ENCODE assay signal across 17 cellular contexts in genomic region chr3:13399603-13400002, GRCh38. TPM values are rescaled to one million over a fixed set of nuclear protein-coding genes. Genes with fewer than 3 reads are reported as not detected.
DNase-seq lines count a peak whose midpoint lies in the region; ATAC-seq and TF ChIP-seq lines count a peak whose summit lies in the region.
"Had no signal": no experiment of that assay in that cellular context is flagged by ENCODE, and none has a peak within 500 bp of the region (broad histone marks: within the 10 kb centered on the region; RNA-seq: fewer than 3 reads in every experiment).

No MANE protein-coding gene starts in this region.

- intact Hi-C loops in Right ventricle myocardium inferior (cut with DNase I) (no loop called here), left ventricle myocardium inferior (cut with micrococcal nuclease) (no loop called here), spleen (cut with DNase I; ENCODE audit: low total_unique reads) (loop anchor here (10.0 kb wide), 1 partner anchor 45 kb away; no protein-coding TSS in a partner anchor)

- no peak overlapping the region for H2AFZ ChIP-seq in GM23338

- H3K9me3 ChIP-seq in left ventricle myocardium inferior (replicated peaks) (peaks cover 7% of the 10 kb centered on the region), spleen (peaks cover 0 to 10% (median 6%) of the 10 kb centered on the region in 8 donors)

- H3K79me2 ChIP-seq in GM23338 (replicated peaks; ENCODE audit: insufficient read depth): peaks cover 34% of the 10 kb centered on the region

- H3K4me1 ChIP-seq in left ventricle myocardium inferior (no peaks in the 10 kb centered on the region), GM23338 (ENCODE audit: insufficient read depth) (0 out of 2 replicates have a peak, but pooled peaks cover 5% of the 10 kb centered on the region), spleen (peaks cover 0 to 24% (median 4%) of the 10 kb centered on the region in 6 donors)

- H3K27me3 ChIP-seq in left ventricle myocardium inferior (ENCODE audit: low read depth) (no peaks in the 10 kb centered on the region), GM23338 (ENCODE audit: insufficient read depth) (no peaks in the 10 kb centered on the region), spleen (replicated peaks in 1 of 7) (no peaks in the 10 kb centered on the region)
- H3K27me3 ChIP-seq: BLaER1 had no signal

- WGBS in spleen, 5 donors: 82 to 96% (median 94%) methylated on average over 5 to 12 of the region's 12 CpGs

- H3K4me3 Mint-ChIP-seq in GM23338: no peak overlapping the region
- no peak overlapping the region for H3K4me3 Mint-ChIP-seq in central memory CD8-positive, alpha-beta T cell
- H3K4me3 Mint-ChIP-seq: B cell; CD4-positive, alpha-beta T cell; H9; HFFc6 had no signal

- no peaks in the 10 kb centered on the region; the same call in none of the 2 replicates for H4K20me1 ChIP-seq in GM23338 (replicated peaks; ENCODE audit: insufficient read depth)

- H3K27me3 Mint-ChIP-seq in GM23338 (ENCODE audit: insufficient read depth, low read depth, poor library complexity): peaks cover 6% of the 10 kb centered on the region
- no peaks in the 10 kb centered on the region for H3K27me3 Mint-ChIP-seq in central memory CD8-positive, alpha-beta T cell
- H3K27me3 Mint-ChIP-seq: B cell; CD4-positive, alpha-beta T cell had no signal

- no peak overlapping the region for H3K4me3 ChIP-seq in left ventricle myocardium inferior
- H3K4me3 ChIP-seq in GM23338: no peak overlapping the region
- H3K4me3 ChIP-seq in spleen: no peak overlapping the region
- H3K4me3 ChIP-seq: BLaER1 had no signal

- H3K36me3 ChIP-seq in left ventricle myocardium inferior (no peaks in the 10 kb centered on the region), GM23338 (ENCODE audit: insufficient read depth) (no peaks in the 10 kb centered on the region), spleen (peaks cover 0 to 72% (median 36%) of the 10 kb centered on the region in 6 donors)

- ATAC-seq in Right ventricle myocardium inferior (no peak), GM23338 (peak; percentile 25; the same call in 2 of the 3 replicates)
- ATAC-seq in central memory CD8-positive, alpha-beta T cell (replicated peaks; ENCODE audit: extremely low read depth, poor library complexity, severe bottlenecking): no peak

- H3K27ac Mint-ChIP-seq in GM23338: no peak overlapping the region
- H3K27ac Mint-ChIP-seq in central memory CD8-positive, alpha-beta T cell (ENCODE audit: low read depth): peak overlapping the region; percentile 68
- H3K27ac Mint-ChIP-seq: B cell; CD4-positive, alpha-beta T cell; HFFc6 had no signal

- H3K4me2 ChIP-seq in GM23338: no peak overlapping the region

- peaks cover 27% of the 10 kb centered on the region for H3K36me3 Mint-ChIP-seq in GM23338 (ENCODE audit: low read depth)
- peaks cover 47% of the 10 kb centered on the region for H3K36me3 Mint-ChIP-seq in central memory CD8-positive, alpha-beta T cell (ENCODE audit: insufficient read depth)

- no peak for TF ChIP-seq POLR2A in spleen (IDR thresholded peaks at IDR 0.05)

- H3K4me1 Mint-ChIP-seq in GM23338: peaks cover 8% of the 10 kb centered on the region; the same call in 2 of the 3 replicates
- peaks cover 23% of the 10 kb centered on the region for H3K4me1 Mint-ChIP-seq in central memory CD8-positive, alpha-beta T cell

- TF ChIP-seq CTCF in left ventricle myocardium inferior (IDR thresholded peaks at IDR 0.05; ENCODE audit: borderline replicate concordance): no peak
- no peak for TF ChIP-seq CTCF in GM23338 (conservative IDR thresholded peaks at IDR 0.05; ENCODE audit: low read depth in 2 of 2)
- no peak for TF ChIP-seq CTCF in spleen (IDR thresholded peaks at IDR 0.05 in 8 of 11, conservative IDR thresholded peaks at IDR 0.05 in 3 of 11)

- DNase-seq in Right ventricle myocardium inferior (ENCODE audit: missing footprints): peak; percentile 15
- DNase-seq in left ventricle myocardium inferior: no peak
- DNase-seq in GM23338 (ENCODE audit: low spot score): no peak
- DNase-seq in central memory CD8-positive, alpha-beta T cell (ENCODE audit: low spot score in 2 of 2): no peak
- no peak for DNase-seq in spleen
- no peak for DNase-seq in HCEC 1CT
- no peak for DNase-seq in middle frontal gyrus (ENCODE audit: extremely low spot score, low spot score)
- DNase-seq: Calu3; CD4-positive, alpha-beta T cell; COR-L47; DND-41; H9; HFFc6 had no signal

- H3K9me3 Mint-ChIP-seq in GM23338: no peaks in the 10 kb centered on the region
- no peaks in the 10 kb centered on the region for H3K9me3 Mint-ChIP-seq in central memory CD8-positive, alpha-beta T cell
- H3K9me3 Mint-ChIP-seq: CD4-positive, alpha-beta T cell; H9; HFFc6 had no signal

- no peaks in the 10 kb centered on the region for H3F3A ChIP-seq in GM23338 (replicated peaks; ENCODE audit: low read depth)

- H3K9me2 ChIP-seq in GM23338 (ENCODE audit: insufficient read depth): no peaks in the 10 kb centered on the region

- H3K27ac ChIP-seq in left ventricle myocardium inferior (replicated peaks) (no peak overlapping the region), GM23338 (ENCODE audit: low read depth) (no peak overlapping the region), spleen (no peak overlapping the region)
- H3K27ac ChIP-seq: 22Rv1, C4-2B had no signal

TF ChIP-seq in GM23338, 12 proteins besides CTCF, POLR2A, EP300 and RAD21 (continues in another document):
- TF ChIP-seq ZNF114 (CRISPR knock-in tag; IDR thresholded peaks at IDR 0.05): no peak
- no peak for TF ChIP-seq JUNB (IDR thresholded peaks at IDR 0.05; ENCODE audit: unreplicated experiment)
- no peak for TF ChIP-seq ZNF462 (CRISPR knock-in tag; IDR thresholded peaks at IDR 0.05)
- no peak for TF ChIP-seq EZH2 (IDR thresholded peaks at IDR 0.05; ENCODE audit: low read depth, unreplicated experiment)
- no peak for TF ChIP-seq EZH2phosphoT487 (IDR thresholded peaks at IDR 0.05; ENCODE audit: unreplicated experiment)
- TF ChIP-seq NANOG (IDR thresholded peaks at IDR 0.05; ENCODE audit: borderline replicate concordance): no peak
- TF ChIP-seq CREB1 (CRISPR knock-in tag; IDR thresholded peaks at IDR 0.05; ENCODE audit: low read depth): no peak

RNA-seq across cellular contexts. Expression of gene NUP210, which starts 20.5 kb away (rescaled TPM):
- total RNA-seq in Right ventricle myocardium inferior (3.5 TPM), left ventricle myocardium inferior (2.8 TPM), spleen (10 to 100 TPM; 49.8 to 76.8 (median 64.2) TPM)
- total RNA-seq in GM23338 (2014; rRNA removed; shearing (Covaris generic)): 72.7 and 73.9 TPM in 2 replicates
- polyA plus RNA-seq in GM23338 (2016; fragmentation: Nextera tagmentation; extraction: Ambion mirVana) (13.8 and 14.1 TPM in 2 replicates), spleen (10 to 100 TPM; 20.1 to 35.0 (median 23.6) TPM)

Comparison
In these comparisons a context has a peak if more than half of its experiments do, and no peak if none do; other contexts are left out.
1. RNA of gene NUP210, which starts 20.5 kb away (total RNA-seq): 72.7 to 73.9 TPM in GM23338 and 49.8 to 76.8 TPM in spleen; 3.5 TPM in Right ventricle myocardium inferior (single experiment) and 2.8 TPM in left ventricle myocardium inferior (single experiment); every median in the first group is over 10 times any median in the second.